16 cellular contexts compared by ENCODE assay signal in genomic region chr11:75858613-75859012, GRCh38. TPM values are rescaled to one million over a fixed set of nuclear protein-coding genes. Genes with fewer than 3 reads are reported as not detected.
DNase-seq lines count a peak whose midpoint lies in the region; ATAC-seq, FAIRE-seq and TF ChIP-seq lines count a peak whose summit lies in the region.
"Had no signal": no experiment of that assay in that cellular context is flagged by ENCODE, and none has a peak within 500 bp of the region (broad histone marks: within the 10 kb centered on the region; RNA-seq: fewer than 3 reads in every experiment).

No MANE protein-coding gene starts in this region.

- H3K9me3 Mint-ChIP-seq in stimulated activated memory B cell treated with anti-CD40 and anti-IgM and Interleukin-4, amounts not matched to agents 10 μg/mL and 1 μg/mL and 100 μg/mL, for 72 hours: no peaks in the 10 kb centered on the region
- no peaks in the 10 kb centered on the region for H3K9me3 Mint-ChIP-seq in nephron progenitor cell
- H3K9me3 Mint-ChIP-seq: activated naive CD4-positive, alpha-beta T cell treated with anti-CD3 and anti-CD28 coated beads, Interleukin-2, amount 50 U/mL, for 24 hours; stimulated activated effector memory CD8-positive, alpha-beta T cell treated with anti-CD3 and anti-CD28 coated beads, Interleukin-12 subunit alpha, Interleukin-12 subunit beta, amount 100 ng/mL, for 72 hours had no signal

- ATAC-seq in lung (ENCODE audit: insufficient read depth, low FRiP score): peak; percentile 41
- ATAC-seq in GM21515 (IDR thresholded peaks at IDR 0.05; ENCODE audit: unreplicated experiment): no peak
- ATAC-seq in stimulated activated memory B cell treated with anti-CD40 and anti-IgM and Interleukin-4, amounts not matched to agents 10 μg/mL and 1 μg/mL and 100 μg/mL, for 72 hours: no peak
- no peak for ATAC-seq in GM18867 (IDR thresholded peaks at IDR 0.05; ENCODE audit: unreplicated experiment)
- ATAC-seq: stimulated activated effector memory CD8-positive, alpha-beta T cell treated with anti-CD3 and anti-CD28 coated beads, Interleukin-12 subunit alpha, Interleukin-12 subunit beta, amount 100 ng/mL, for 72 hours had no signal

- H3K4me1 Mint-ChIP-seq in stimulated activated memory B cell treated with anti-CD40 and anti-IgM and Interleukin-4, amounts not matched to agents 10 μg/mL and 1 μg/mL and 100 μg/mL, for 72 hours: peaks cover 38% of the 10 kb centered on the region
- no peaks in the 10 kb centered on the region for H3K4me1 Mint-ChIP-seq in nephron progenitor cell

- WGBS in lung, 2 donors: 48 to 57% methylated on average over 3 of the region's 3 CpGs

- H3K36me3 Mint-ChIP-seq in stimulated activated memory B cell treated with anti-CD40 and anti-IgM and Interleukin-4, amounts not matched to agents 10 μg/mL and 1 μg/mL and 100 μg/mL, for 72 hours: peaks cover 64% of the 10 kb centered on the region
- peaks cover 29% of the 10 kb centered on the region for H3K36me3 Mint-ChIP-seq in nephron progenitor cell (ENCODE audit: low read depth)

- peaks cover 0 to 4% of the 10 kb centered on the region in 2 donors for H3K4me1 ChIP-seq in lung (ENCODE audit: control insufficient read depth in 2 of 2, insufficient read depth in 2 of 2, low read length in 2 of 2)
- H3K4me1 ChIP-seq: BLaER1 had no signal

- H3K27ac Mint-ChIP-seq in stimulated activated memory B cell treated with anti-CD40 and anti-IgM and Interleukin-4, amounts not matched to agents 10 μg/mL and 1 μg/mL and 100 μg/mL, for 72 hours: no peak overlapping the region
- H3K27ac Mint-ChIP-seq in nephron progenitor cell: no peak overlapping the region
- H3K27ac Mint-ChIP-seq: progenitor cell of endocrine pancreas; stimulated activated effector memory CD8-positive, alpha-beta T cell treated with anti-CD3 and anti-CD28 coated beads, Interleukin-12 subunit alpha, Interleukin-12 subunit beta, amount 100 ng/mL, for 72 hours had no signal

- H3K27me3 ChIP-seq in bronchial epithelial cell (ENCODE audit: control insufficient read depth, insufficient read depth, low read length) (no peaks in the 10 kb centered on the region), lung (ENCODE audit: control insufficient read depth, insufficient read depth) (no peaks in the 10 kb centered on the region)
- H3K27me3 ChIP-seq: BLaER1 had no signal

- DNase-seq in AG08395 (ENCODE audit: low spot score): peak; percentile 48
- peak; percentile 16 for DNase-seq in bronchial epithelial cell (ENCODE audit: low read depth)
- DNase-seq in lung (ENCODE audit: low spot score): peak; percentile 35
- DNase-seq in nephron progenitor cell: no peak
- DNase-seq: glutamatergic neuron, left ventricle myocardium inferior, NCI-H345, T1000 had no signal

- no peak for FAIRE-seq in bronchial epithelial cell (lab: Jason Lieb, UNC)

- no peak overlapping the region for H3K4me3 Mint-ChIP-seq in stimulated activated memory B cell treated with anti-CD40 and anti-IgM and Interleukin-4, amounts not matched to agents 10 μg/mL and 1 μg/mL and 100 μg/mL, for 72 hours
- no peak overlapping the region for H3K4me3 Mint-ChIP-seq in nephron progenitor cell
- H3K4me3 Mint-ChIP-seq: stimulated activated effector memory CD8-positive, alpha-beta T cell treated with anti-CD3 and anti-CD28 coated beads, Interleukin-12 subunit alpha, Interleukin-12 subunit beta, amount 100 ng/mL, for 72 hours had no signal

- no peak overlapping the region for H3K4me3 ChIP-seq in bronchial epithelial cell (ENCODE audit: low read depth, low read length)
- no peak overlapping the region for H3K4me3 ChIP-seq in lung
- H3K4me3 ChIP-seq: BLaER1, left ventricle myocardium inferior had no signal

- no peak for TF ChIP-seq RAD21 in Ishikawa (IDR thresholded peaks at IDR 0.05; ENCODE audit: low read depth)

- H3K27ac ChIP-seq in lung (ENCODE audit: low read depth in 1 of 2, low read length in 1 of 2): no peak overlapping the region
- H3K27ac ChIP-seq: BLaER1, left ventricle myocardium inferior had no signal

- H3K9me3 ChIP-seq in lung (ENCODE audit: control insufficient read depth in 2 of 2, insufficient read depth in 1 of 2, low read length in 1 of 2): no peaks in the 10 kb centered on the region
- H3K9me3 ChIP-seq: BLaER1, left ventricle myocardium inferior had no signal

- H3K36me3 ChIP-seq in bronchial epithelial cell (ENCODE audit: control insufficient read depth, insufficient read depth, low read length): no peaks in the 10 kb centered on the region
- H3K36me3 ChIP-seq in lung (ENCODE audit: control insufficient read depth in 2 of 2, insufficient read depth in 2 of 2, low read length in 2 of 2): peaks cover 1 to 8% of the 10 kb centered on the region in 2 donors

- H3K27me3 Mint-ChIP-seq in stimulated activated memory B cell treated with anti-CD40 and anti-IgM and Interleukin-4, amounts not matched to agents 10 μg/mL and 1 μg/mL and 100 μg/mL, for 72 hours: no peaks in the 10 kb centered on the region
- no peaks in the 10 kb centered on the region for H3K27me3 Mint-ChIP-seq in nephron progenitor cell (ENCODE audit: low read depth, poor library complexity)
- H3K27me3 Mint-ChIP-seq: activated naive CD4-positive, alpha-beta T cell treated with anti-CD3 and anti-CD28 coated beads, Interleukin-2, amount 50 U/mL, for 24 hours; progenitor cell of endocrine pancreas had no signal

- TF ChIP-seq CTCF in bronchial epithelial cell (IDR thresholded peaks at IDR 0.05; ENCODE audit: insufficient read depth, low read length, severe bottlenecking) (no peak), lung (IDR thresholded peaks at IDR 0.05; ENCODE audit: control extremely low read depth, extremely low read depth) (no peak), nephron progenitor cell (IDR thresholded peaks at IDR 0.05) (no peak)

- no peak for TF ChIP-seq EP300 in Ishikawa (IDR thresholded peaks at IDR 0.05; ENCODE audit: borderline replicate concordance)

TF ChIP-seq in Ishikawa, 13 proteins besides CTCF, POLR2A, EP300 and RAD21:
- TF ChIP-seq YY1 (IDR thresholded peaks at IDR 0.05; ENCODE audit: low read depth): no peak
- peak; percentile 45 for TF ChIP-seq TEAD4 (IDR thresholded peaks at IDR 0.05)
- TF ChIP-seq CEBPB (IDR thresholded peaks at IDR 0.05): peak; percentile 95
- no peak for TF ChIP-seq FOXM1 (IDR thresholded peaks at IDR 0.05; ENCODE audit: borderline replicate concordance, low read depth)
- TF ChIP-seq CREB1 (IDR thresholded peaks at IDR 0.05; ENCODE audit: low read depth): no peak

RNA-seq across cellular contexts. Expression of gene UVRAG, which starts 43.6 kb away (rescaled TPM):
- total RNA-seq in bronchial epithelial cell (11.1 and 11.6 TPM in 2 replicates), lung (10 to 100 TPM; 23.4 to 53.2 TPM)
- polyA plus RNA-seq in lung: 10 to 100 TPM in 1 of 2 donors, 1 to 10 TPM in 1; 8.7 to 13.2 TPM
